Comparison of ENCODE assay signal across 8 cellular contexts in genomic region chr16:11797166-11797956, GRCh38. TPM values are rescaled to one million over a fixed set of nuclear protein-coding genes. Genes with fewer than 3 reads are reported as not detected.
DNase-seq lines count a peak whose midpoint lies in the region; ATAC-seq, FAIRE-seq and TF ChIP-seq lines count a peak whose summit lies in the region.

Gene ZC3H7A (minus strand): TSS chr16:11797258. CDS start chr16:11782354, 14,904 bp downstream.

- no peaks in the 10 kb centered on the region for H3K9me3 ChIP-seq in keratinocyte (ENCODE audit: control insufficient read depth, low read depth, low read length)

- H2AFZ ChIP-seq in keratinocyte (ENCODE audit: control insufficient read depth, low read length) = peak within 1 kb of the TSS; percentile 86

- no peak for FAIRE-seq in keratinocyte (lab: Jason Lieb, UNC)

- H3K9me1 ChIP-seq in keratinocyte (ENCODE audit: control insufficient read depth, extremely low read depth, insufficient read depth, low read length) = peaks cover 3% of the 10 kb centered on the region

- peaks cover 38% of the 10 kb centered on the region for H3K4me1 ChIP-seq in keratinocyte (ENCODE audit: control insufficient read depth, extremely low read depth, insufficient read depth, low read length)

- dilution Hi-C loops in keratinocyte (cut with MboI; ENCODE audit: extremely low pct_ligation_motif_present, low sequenced_read_pairs) = no loop called here

- DNase-seq in AG20443 (ENCODE audit: low spot score) (peak; percentile 98), NCI-H446 (lab: John Stamatoyannopoulos, UW) (peak; percentile 88 to 96), cerebellar cortex (ENCODE audit: low spot score) (peak; percentile 97), keratinocyte (ENCODE audit: low read depth, low spot score) (peak; percentile 72)
- peak; percentile 84 to 88 for DNase-seq in stimulated activated CD4-positive, alpha-beta T cell treated with anti-CD3 and anti-CD28 coated beads, Interleukin-15, amount 100 ng/mL, for 1 hour (ENCODE audit: low read depth in 1 of 2, low spot score in 1 of 2)

- peaks cover 65% of the 10 kb centered on the region for H3K79me2 ChIP-seq in keratinocyte (ENCODE audit: control insufficient read depth, insufficient read depth, low read length)

- peak within 1 kb of the TSS; percentile 93 for H3K4me2 ChIP-seq in keratinocyte (ENCODE audit: control insufficient read depth, extremely low read depth, insufficient read depth, low read depth, low read length)

- no peaks in the 10 kb centered on the region for H4K20me1 ChIP-seq in keratinocyte (ENCODE audit: control insufficient read depth, extremely low read depth, insufficient read depth, low read length)

- H3K27me3 ChIP-seq in keratinocyte (ENCODE audit: control insufficient read depth, extremely low read depth, insufficient read depth, low read length) = no peaks in the 10 kb centered on the region

- peak; percentile 97 for ATAC-seq in GM19025 (IDR thresholded peaks at IDR 0.05; ENCODE audit: low read depth, unreplicated experiment)
- ATAC-seq in HG03342 (IDR thresholded peaks at IDR 0.05; ENCODE audit: unreplicated experiment) = peak; percentile 90
- peak; percentile 96 for ATAC-seq in activated CD4-positive, CD25-positive, alpha-beta regulatory T cell treated with anti-CD3 and anti-CD28 coated beads, Interleukin-2, amount 50 U/mL, for 24 hours

- peak in 2 of 3 experiments; percentile 34 to 71 for TF ChIP-seq CTCF in keratinocyte (optimal IDR thresholded peaks at IDR 0.05 in 1 of 3, IDR thresholded peaks at IDR 0.05 in 1 of 3, conservative IDR thresholded peaks at IDR 0.05 in 1 of 3; ENCODE audit: extremely low read depth in 1 of 3, insufficient read depth in 2 of 3, low read length in 3 of 3)

- H3K9ac ChIP-seq in keratinocyte (ENCODE audit: control insufficient read depth, extremely low read depth, insufficient read depth, low read length) = peak within 1 kb of the TSS; percentile 97

- H3K36me3 ChIP-seq in keratinocyte (ENCODE audit: control insufficient read depth in 2 of 2, extremely low read depth in 1 of 2, insufficient read depth in 2 of 2, low read length in 2 of 2) = no peaks in the 10 kb centered on the region

- H3K27ac ChIP-seq in keratinocyte (ENCODE audit: control insufficient read depth, insufficient read depth, low read length) = peak within 1 kb of the TSS; percentile 95

- peak within 1 kb of the TSS; percentile 73 to 96 (median 92) for H3K4me3 ChIP-seq in keratinocyte (ENCODE audit: control insufficient read depth in 2 of 3, extremely low read depth in 1 of 3, insufficient read depth in 2 of 3, low read depth in 1 of 3, low read length in 3 of 3)

RNA-seq across cellular contexts. Expression of gene ZC3H7A, which starts in this region (rescaled TPM):
- polyA plus RNA-seq in keratinocyte = 23.0 to 51.4 TPM (median 43.9 TPM) in 3 replicates
- polyA plus RNA-seq in keratinocyte (2011; ENCODE audit: low read depth) = 75.3 TPM
- polyA plus RNA-seq in keratinocyte (2011; cell fraction: cytosol; rRNA removed) = 41.0 and 72.1 TPM in 2 replicates
- 88.0 and 106 TPM in 2 replicates for polyA plus RNA-seq in keratinocyte (2011; cell fraction: nucleus; rRNA removed)
- 20.7 and 32.5 TPM in 2 replicates for polyA plus RNA-seq in keratinocyte (2012; ENCODE audit: low replicate concordance)
- polyA minus RNA-seq in keratinocyte = 20.4 to 40.8 TPM (median 22.9 TPM) in 3 replicates
- polyA minus RNA-seq in keratinocyte (2011; cell fraction: cytosol; rRNA and poly(A)+ RNA removed) = 16.7 TPM
- polyA minus RNA-seq in keratinocyte (2011; cell fraction: nucleus; rRNA and poly(A)+ RNA removed) = 21.2 and 47.1 TPM in 2 replicates

Comparison
In these comparisons a context has a peak if more than half of its experiments do, and no peak if none do; other contexts are left out.
1. Peak in every context shown above with its lines: DNase-seq, ATAC-seq, H3K4me3 ChIP-seq and H3K27ac ChIP-seq.